Comparison of ENCODE assay signal across 1 cellular context in the genomic region with DNA sequence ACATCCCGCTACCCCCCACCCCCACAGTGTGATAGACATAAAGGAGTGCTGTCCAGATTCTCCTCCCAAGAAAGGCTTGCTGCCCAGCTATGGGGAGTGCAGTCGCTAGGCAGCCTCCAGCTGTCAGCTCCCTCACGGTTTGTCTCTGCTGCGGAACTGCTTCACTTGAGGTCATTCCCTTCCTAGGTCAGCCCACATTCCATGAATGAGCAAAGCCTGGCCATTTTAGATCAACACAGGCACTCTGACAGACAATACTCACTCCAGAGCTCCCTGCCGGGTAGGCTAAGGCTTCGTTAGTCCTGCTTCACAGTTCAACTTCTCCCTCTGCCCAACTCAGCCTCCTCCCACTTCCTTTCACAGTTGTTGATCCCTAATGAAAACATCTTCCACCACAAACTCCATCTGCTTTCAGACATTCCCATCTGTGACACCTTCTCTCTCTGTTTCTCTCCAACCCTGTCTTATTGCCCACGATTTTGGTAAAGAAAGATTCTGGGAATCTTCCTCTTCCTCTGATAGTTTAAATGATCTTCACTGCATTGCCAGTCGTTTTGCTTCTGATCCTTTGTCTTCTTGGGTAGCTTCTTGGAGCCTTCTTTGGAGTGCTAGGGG.
A peak's percentile ranks its signal among the peaks of the same experiment; 100 is the strongest.
TF ChIP-seq lines count a peak whose summit lies in the region.

No MANE protein-coding gene starts in this region.

TF ChIP-seq in K562, 482 proteins besides CTCF, POLR2A, EP300 and RAD21 (continued from another document and continues in another):
- TF ChIP-seq, protein P1, sequence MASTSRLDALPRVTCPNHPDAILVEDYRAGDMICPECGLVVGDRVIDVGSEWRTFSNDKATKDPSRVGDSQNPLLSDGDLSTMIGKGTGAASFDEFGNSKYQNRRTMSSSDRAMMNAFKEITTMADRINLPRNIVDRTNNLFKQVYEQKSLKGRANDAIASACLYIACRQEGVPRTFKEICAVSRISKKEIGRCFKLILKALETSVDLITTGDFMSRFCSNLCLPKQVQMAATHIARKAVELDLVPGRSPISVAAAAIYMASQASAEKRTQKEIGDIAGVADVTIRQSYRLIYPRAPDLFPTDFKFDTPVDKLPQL (IDR thresholded peaks at IDR 0.05; ENCODE audit: extremely low read depth, insufficient read length): no peak
- TF ChIP-seq, protein P2, sequence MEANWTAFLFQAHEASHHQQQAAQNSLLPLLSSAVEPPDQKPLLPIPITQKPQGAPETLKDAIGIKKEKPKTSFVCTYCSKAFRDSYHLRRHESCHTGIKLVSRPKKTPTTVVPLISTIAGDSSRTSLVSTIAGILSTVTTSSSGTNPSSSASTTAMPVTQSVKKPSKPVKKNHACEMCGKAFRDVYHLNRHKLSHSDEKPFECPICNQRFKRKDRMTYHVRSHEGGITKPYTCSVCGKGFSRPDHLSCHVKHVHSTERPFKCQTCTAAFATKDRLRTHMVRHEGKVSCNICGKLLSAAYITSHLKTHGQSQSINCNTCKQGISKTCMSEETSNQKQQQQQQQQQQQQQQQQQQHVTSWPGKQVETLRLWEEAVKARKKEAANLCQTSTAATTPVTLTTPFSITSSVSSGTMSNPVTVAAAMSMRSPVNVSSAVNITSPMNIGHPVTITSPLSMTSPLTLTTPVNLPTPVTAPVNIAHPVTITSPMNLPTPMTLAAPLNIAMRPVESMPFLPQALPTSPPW (CRISPR knock-in tag; IDR thresholded peaks at IDR 0.05): peak; percentile 28; the same call in 1 of the 2 replicates
- TF ChIP-seq ATF6 (CRISPR knock-in tag; IDR thresholded peaks at IDR 0.05) (no peak), DMBX1 (CRISPR knock-in tag; IDR thresholded peaks at IDR 0.05; ENCODE audit: borderline replicate concordance) (peak; percentile 54; the same call in 1 of the 2 replicates), CBFB (CRISPR knock-in tag; IDR thresholded peaks at IDR 0.05) (no peak), NR2C1 (IDR thresholded peaks at IDR 0.05) (no peak; the same call in 1 of the 2 replicates), NR2C1 (tag; IDR thresholded peaks at IDR 0.05) (peak; percentile 77), ATF7 (IDR thresholded peaks at IDR 0.05) (no peak), E2F8 (IDR thresholded peaks at IDR 0.05; ENCODE audit: low read depth, partially characterized antibody) (no peak), TOE1 (IDR thresholded peaks at IDR 0.05; ENCODE audit: borderline replicate concordance) (no peak), TOE1 (CRISPR knock-in tag; IDR thresholded peaks at IDR 0.05; ENCODE audit: borderline replicate concordance, low read depth) (no peak), PHF8 (IDR thresholded peaks at IDR 0.05; ENCODE audit: borderline replicate concordance, low read length) (no peak), ZNF764 (CRISPR knock-in tag; IDR thresholded peaks at IDR 0.05; ENCODE audit: low read depth) (no peak), ATF2 (CRISPR knock-in tag; IDR thresholded peaks at IDR 0.05) (no peak), NFRKB (IDR thresholded peaks at IDR 0.05; ENCODE audit: low read depth) (peak; percentile 78; the same call in 1 of the 2 replicates), XRCC4 (IDR thresholded peaks at IDR 0.05; ENCODE audit: extremely low read depth, insufficient read depth, insufficient read length) (no peak), TRIM24 (IDR thresholded peaks at IDR 0.05) (no peak), XRCC5 (IDR thresholded peaks at IDR 0.05; ENCODE audit: low read depth, low read length) (no peak), RBM34 (IDR thresholded peaks at IDR 0.05; ENCODE audit: borderline replicate concordance, insufficient read depth, low read length) (no peak), ZNF75A (CRISPR knock-in tag; IDR thresholded peaks at IDR 0.05) (no peak), NR4A1 (CRISPR knock-in tag; IDR thresholded peaks at IDR 0.05) (no peak), NR4A1 (tag; IDR thresholded peaks at IDR 0.05) (peak; percentile 60; the same call in 1 of the 2 replicates), COPS2 (conservative IDR thresholded peaks at IDR 0.05) (no peak), SRSF3 (IDR thresholded peaks at IDR 0.05; ENCODE audit: insufficient read depth, low read length) (no peak), FOSL1 (tag; conservative IDR thresholded peaks at IDR 0.05) (no peak; the same call in 1 of the 2 replicates), ZBTB26 (CRISPR knock-in tag; IDR thresholded peaks at IDR 0.05) (0 out of 2 replicates have a peak, but pooled peaks have one; percentile 31), ZNF175 (CRISPR knock-in tag; IDR thresholded peaks at IDR 0.05; ENCODE audit: low read depth) (peak; percentile 69), ZNF24 (IDR thresholded peaks at IDR 0.05) (no peak), NFE2L1 (tag; IDR thresholded peaks at IDR 0.05; ENCODE audit: borderline replicate concordance, low read depth) (no peak), ZNF121 (CRISPR knock-in tag; conservative IDR thresholded peaks at IDR 0.05) (no peak), MAFF (IDR thresholded peaks at IDR 0.05; ENCODE audit: low read length) (no peak), BMI1 (IDR thresholded peaks at IDR 0.05; ENCODE audit: low read length) (no peak), MAFG (tag; conservative IDR thresholded peaks at IDR 0.05) (no peak), OTX1 (CRISPR knock-in tag; IDR thresholded peaks at IDR 0.05) (no peak), PATZ1 (CRISPR knock-in tag; IDR thresholded peaks at IDR 0.05; ENCODE audit: borderline replicate concordance) (no peak), BRD9 (IDR thresholded peaks at IDR 0.05; ENCODE audit: low read depth, partially characterized antibody) (no peak)
- TF ChIP-seq, protein P3, sequence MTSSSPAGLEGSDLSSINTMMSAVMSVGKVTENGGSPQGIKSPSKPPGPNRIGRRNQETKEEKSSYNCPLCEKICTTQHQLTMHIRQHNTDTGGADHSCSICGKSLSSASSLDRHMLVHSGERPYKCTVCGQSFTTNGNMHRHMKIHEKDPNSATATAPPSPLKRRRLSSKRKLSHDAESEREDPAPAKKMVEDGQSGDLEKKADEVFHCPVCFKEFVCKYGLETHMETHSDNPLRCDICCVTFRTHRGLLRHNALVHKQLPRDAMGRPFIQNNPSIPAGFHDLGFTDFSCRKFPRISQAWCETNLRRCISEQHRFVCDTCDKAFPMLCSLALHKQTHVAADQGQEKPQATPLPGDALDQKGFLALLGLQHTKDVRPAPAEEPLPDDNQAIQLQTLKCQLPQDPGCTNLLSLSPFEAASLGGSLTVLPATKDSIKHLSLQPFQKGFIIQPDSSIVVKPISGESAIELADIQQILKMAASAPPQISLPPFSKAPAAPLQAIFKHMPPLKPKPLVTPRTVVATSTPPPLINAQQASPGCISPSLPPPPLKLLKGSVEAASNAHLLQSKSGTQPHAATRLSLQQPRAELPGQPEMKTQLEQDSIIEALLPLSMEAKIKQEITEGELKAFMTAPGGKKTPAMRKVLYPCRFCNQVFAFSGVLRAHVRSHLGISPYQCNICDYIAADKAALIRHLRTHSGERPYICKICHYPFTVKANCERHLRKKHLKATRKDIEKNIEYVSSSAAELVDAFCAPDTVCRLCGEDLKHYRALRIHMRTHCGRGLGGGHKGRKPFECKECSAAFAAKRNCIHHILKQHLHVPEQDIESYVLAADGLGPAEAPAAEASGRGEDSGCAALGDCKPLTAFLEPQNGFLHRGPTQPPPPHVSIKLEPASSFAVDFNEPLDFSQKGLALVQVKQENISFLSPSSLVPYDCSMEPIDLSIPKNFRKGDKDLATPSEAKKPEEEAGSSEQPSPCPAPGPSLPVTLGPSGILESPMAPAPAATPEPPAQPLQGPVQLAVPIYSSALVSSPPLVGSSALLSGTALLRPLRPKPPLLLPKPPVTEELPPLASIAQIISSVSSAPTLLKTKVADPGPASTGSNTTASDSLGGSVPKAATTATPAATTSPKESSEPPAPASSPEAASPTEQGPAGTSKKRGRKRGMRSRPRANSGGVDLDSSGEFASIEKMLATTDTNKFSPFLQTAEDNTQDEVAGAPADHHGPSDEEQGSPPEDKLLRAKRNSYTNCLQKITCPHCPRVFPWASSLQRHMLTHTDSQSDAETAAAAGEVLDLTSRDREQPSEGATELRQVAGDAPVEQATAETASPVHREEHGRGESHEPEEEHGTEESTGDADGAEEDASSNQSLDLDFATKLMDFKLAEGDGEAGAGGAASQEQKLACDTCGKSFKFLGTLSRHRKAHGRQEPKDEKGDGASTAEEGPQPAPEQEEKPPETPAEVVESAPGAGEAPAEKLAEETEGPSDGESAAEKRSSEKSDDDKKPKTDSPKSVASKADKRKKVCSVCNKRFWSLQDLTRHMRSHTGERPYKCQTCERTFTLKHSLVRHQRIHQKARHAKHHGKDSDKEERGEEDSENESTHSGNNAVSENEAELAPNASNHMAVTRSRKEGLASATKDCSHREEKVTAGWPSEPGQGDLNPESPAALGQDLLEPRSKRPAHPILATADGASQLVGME (CRISPR knock-in tag; IDR thresholded peaks at IDR 0.05): no peak
- TF ChIP-seq, protein P4, sequence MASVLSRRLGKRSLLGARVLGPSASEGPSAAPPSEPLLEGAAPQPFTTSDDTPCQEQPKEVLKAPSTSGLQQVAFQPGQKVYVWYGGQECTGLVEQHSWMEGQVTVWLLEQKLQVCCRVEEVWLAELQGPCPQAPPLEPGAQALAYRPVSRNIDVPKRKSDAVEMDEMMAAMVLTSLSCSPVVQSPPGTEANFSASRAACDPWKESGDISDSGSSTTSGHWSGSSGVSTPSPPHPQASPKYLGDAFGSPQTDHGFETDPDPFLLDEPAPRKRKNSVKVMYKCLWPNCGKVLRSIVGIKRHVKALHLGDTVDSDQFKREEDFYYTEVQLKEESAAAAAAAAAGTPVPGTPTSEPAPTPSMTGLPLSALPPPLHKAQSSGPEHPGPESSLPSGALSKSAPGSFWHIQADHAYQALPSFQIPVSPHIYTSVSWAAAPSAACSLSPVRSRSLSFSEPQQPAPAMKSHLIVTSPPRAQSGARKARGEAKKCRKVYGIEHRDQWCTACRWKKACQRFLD (CRISPR knock-in tag; IDR thresholded peaks at IDR 0.05): no peak
- TF ChIP-seq, protein P5, sequence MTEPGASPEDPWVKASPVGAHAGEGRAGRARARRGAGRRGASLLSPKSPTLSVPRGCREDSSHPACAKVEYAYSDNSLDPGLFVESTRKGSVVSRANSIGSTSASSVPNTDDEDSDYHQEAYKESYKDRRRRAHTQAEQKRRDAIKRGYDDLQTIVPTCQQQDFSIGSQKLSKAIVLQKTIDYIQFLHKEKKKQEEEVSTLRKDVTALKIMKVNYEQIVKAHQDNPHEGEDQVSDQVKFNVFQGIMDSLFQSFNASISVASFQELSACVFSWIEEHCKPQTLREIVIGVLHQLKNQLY (CRISPR knock-in tag; conservative IDR thresholded peaks at IDR 0.05): no peak
